Comparison of ENCODE assay signal across 21 cellular contexts in genomic region chr6:26415791-26416190, GRCh38. TPM values are rescaled to one million over a fixed set of nuclear protein-coding genes. Genes with fewer than 3 reads are reported as not detected.
"Had no signal": no experiment of that assay in that cellular context is flagged by ENCODE, and none has a peak within 500 bp of the region (broad histone marks: within the 10 kb centered on the region; RNA-seq: fewer than 3 reads in every experiment).

No MANE protein-coding gene starts in this region.

- H3K4me3 ChIP-seq: cardiac muscle cell, lung had no signal

- H3K27me3 ChIP-seq: cardiac muscle cell had no signal

- H3K27me3 Mint-ChIP-seq: stimulated activated naive B cell treated with anti-CD40 and anti-IgM and Interleukin-4, amounts not matched to agents 10 μg/mL and 1 μg/mL and 100 μg/mL, for 72 hours had no signal

- H3K36me3 ChIP-seq: cardiac muscle cell had no signal

- H3K27ac ChIP-seq: cardiac muscle cell, epithelial cell of prostate, VCaP had no signal

- DNase-seq: activated CD4-positive, alpha-beta T cell treated with anti-CD3 and anti-CD28 coated beads, Interleukin-2, amount 50 U/mL, for 1 hour; activated CD4-positive, CD25-positive, alpha-beta regulatory T cell treated with anti-CD3 and anti-CD28 coated beads, Interleukin-2, amount 50 U/mL, for 72 hours; activated CD8-positive, alpha-beta memory T cell treated with anti-CD3 and anti-CD28 coated beads for 24 hours; activated CD8-positive, alpha-beta memory T cell treated with anti-CD3 and anti-CD28 coated beads, Interleukin-2, amount 50 U/mL, for 48 hours; activated effector memory CD4-positive, alpha-beta T cell treated with Interleukin-2 at 50 U/mL for 16 hours; activated naive CD4-positive, alpha-beta T cell treated with anti-CD3 and anti-CD28 coated beads, Interleukin-2, amount 50 U/mL, for 16 hours; activated T-cell treated with anti-CD3 and anti-CD28 coated beads, Interleukin-2, amount 50 U/mL, for 48 hours; foreskin melanocyte; glutamatergic neuron; hypothalamus; midbrain; occipital lobe; stimulated activated naive B cell treated with anti-CD40 and anti-IgM and Interleukin-4, amounts not matched to agents 10 μg/mL and 1 μg/mL and 100 μg/mL, for 72 hours had no signal

- ATAC-seq: left lobe of liver; stimulated activated naive B cell treated with anti-CD40 and anti-IgM and Interleukin-4, amounts not matched to agents 10 μg/mL and 1 μg/mL and 100 μg/mL, for 72 hours had no signal

- H3K4me3 Mint-ChIP-seq: stimulated activated naive B cell treated with anti-CD40 and anti-IgM and Interleukin-4, amounts not matched to agents 10 μg/mL and 1 μg/mL and 100 μg/mL, for 72 hours; T-helper 1 cell treated with Interleukin-12 subunit alpha and Interleukin-12 subunit beta and Interleukin-4 antibody, amounts not matched to agents 30 μg/mL and 1 μg/mL, for 36 hours had no signal

- H3K27ac Mint-ChIP-seq: progenitor cell of endocrine pancreas; T-helper 1 cell treated with Interleukin-12 subunit alpha and Interleukin-12 subunit beta and Interleukin-4 antibody, amounts not matched to agents 30 μg/mL and 1 μg/mL, for 36 hours had no signal

RNA-seq across cellular contexts. Expression of gene BTN3A3, which starts 24.5 kb away (rescaled TPM):
- polyA plus RNA-seq: cardiac muscle cell, neural cell had no signal
